Comparison of ENCODE assay signal across 9 cellular contexts in the genomic region with DNA sequence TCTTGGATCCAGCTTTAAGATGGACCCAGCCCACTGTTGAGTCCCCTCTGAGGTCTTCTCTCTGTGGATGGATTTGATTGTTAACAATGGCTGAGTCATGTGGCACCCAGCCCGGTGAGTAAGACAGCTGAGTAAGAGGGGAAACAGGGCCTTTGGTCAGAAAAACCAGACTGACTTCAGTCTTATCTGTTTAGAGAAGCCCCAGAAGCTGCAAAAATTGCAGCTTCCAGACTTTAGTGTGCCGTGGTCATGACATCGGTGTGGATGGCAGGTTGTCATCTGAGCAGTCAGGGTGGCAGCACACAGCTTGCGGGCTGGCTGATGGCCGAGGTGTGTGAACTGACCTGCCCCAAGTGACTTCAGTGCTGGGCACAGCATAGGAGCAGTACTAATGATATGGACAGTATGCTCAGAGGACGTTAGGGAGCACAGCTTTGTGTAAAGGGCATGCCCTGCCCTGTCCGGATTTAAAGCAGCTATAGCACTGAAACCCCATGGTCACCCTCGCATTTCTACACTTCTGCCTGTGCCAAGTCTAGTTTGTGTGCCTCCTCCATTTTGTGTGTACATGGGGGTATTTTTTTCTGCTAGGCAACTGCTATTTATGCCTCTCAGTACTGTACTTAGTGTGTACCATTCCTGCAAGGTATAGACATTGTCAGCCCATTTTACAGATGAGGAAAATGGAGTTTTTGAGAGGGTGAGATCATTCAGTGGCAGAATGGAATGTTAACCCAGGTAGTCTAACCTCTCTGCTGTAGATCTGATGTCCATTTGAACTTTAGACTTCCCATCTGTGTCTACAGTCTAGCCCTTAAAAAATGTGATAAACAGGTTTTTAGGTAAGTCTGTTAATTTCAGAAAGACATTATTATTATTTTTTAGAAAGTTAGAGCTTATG. TPM values are rescaled to one million over a fixed set of nuclear protein-coding genes. Genes with fewer than 3 reads are reported as not detected.
A peak's percentile ranks its signal among the peaks of the same experiment; 100 is the strongest.
DNase-seq lines count a peak whose midpoint lies in the region; ATAC-seq and TF ChIP-seq lines count a peak whose summit lies in the region.
"Had no signal": no experiment of that assay in that cellular context is flagged by ENCODE, and none has a peak within 500 bp of the region (broad histone marks: within the 10 kb centered on the region; RNA-seq: fewer than 3 reads in every experiment).

No MANE protein-coding gene starts in this region.

- no peaks in the 10 kb centered on the region for H3K36me3 Mint-ChIP-seq in activated naive CD4-positive, alpha-beta T cell treated with anti-CD3 and anti-CD28 coated beads, Interleukin-2, amount 50 U/mL, for 72 hours

- H3K27ac ChIP-seq in heart left ventricle (peak overlapping the region; percentile 14 to 82 (median 65)), rectal smooth muscle tissue (ENCODE audit: low read depth, low read length) (peak overlapping the region; percentile 92)

- DNase-seq in COLO829 (ENCODE audit: low spot score) (peak; percentile 94), HUDEP-2 (lab: John Stamatoyannopoulos, UW; ENCODE audit: unreplicated experiment in 76 of 76) (peak in 73 of 76 experiments; percentile 5 to 90 (median 69)), heart left ventricle (peak; percentile 65 to 88 (median 83)), NCI-H146 treated with DMSO at 0.1 percent for 48 hours (lab: John Stamatoyannopoulos, UW; ENCODE audit: unreplicated experiment) (no peak), OCI-M2 (lab: John Stamatoyannopoulos, UW; ENCODE audit: unreplicated experiment) (no peak)
- peak; percentile 41 to 61 for DNase-seq in activated naive CD4-positive, alpha-beta T cell treated with anti-CD3 and anti-CD28 coated beads, Interleukin-2, amount 50 U/mL, for 72 hours (ENCODE audit: low spot score in 2 of 2)

- H3K4me3 ChIP-seq in heart left ventricle (no peak overlapping the region), rectal smooth muscle tissue (ENCODE audit: low read length) (no peak overlapping the region)

- peaks cover 0 to 68% (median 48%) of the 10 kb centered on the region in 12 donors for H3K4me1 ChIP-seq in heart left ventricle
- H3K4me1 ChIP-seq in rectal smooth muscle tissue (ENCODE audit: control insufficient read depth, insufficient read depth, low read length), result peaks cover 35% of the 10 kb centered on the region

- intact Hi-C loops in heart left ventricle (cut with DNase I), result loop anchor here in 2 of 10 donors (5.0 kb wide), 2 partner anchors 40 to 45 kb away; a partner anchor contains a TSS

- H3K9me3 ChIP-seq in heart left ventricle, result no peaks in the 10 kb centered on the region

- TF ChIP-seq POLR2A in heart left ventricle (IDR thresholded peaks at IDR 0.05), result no peak

- peak overlapping the region; percentile 69 to 79 for H3K27ac Mint-ChIP-seq in activated naive CD4-positive, alpha-beta T cell treated with anti-CD3 and anti-CD28 coated beads, Interleukin-2, amount 50 U/mL, for 72 hours
- H3K27ac Mint-ChIP-seq: memory B cell had no signal

- H3K9ac ChIP-seq in rectal smooth muscle tissue (ENCODE audit: low read length), result no peak overlapping the region

- WGBS in heart left ventricle, 4 donors, result 25 to 48% (median 36%) methylated on average over 8 of the region's 8 CpGs

- ATAC-seq in activated naive CD4-positive, alpha-beta T cell treated with anti-CD3 and anti-CD28 coated beads, Interleukin-2, amount 50 U/mL, for 72 hours, result peak; percentile 95 to 98
- peak; percentile 35 to 75 (median 66) for ATAC-seq in heart left ventricle
- no peak for ATAC-seq in HG03354 (IDR thresholded peaks at IDR 0.05; ENCODE audit: poor library complexity, severe bottlenecking, unreplicated experiment)

- H3K36me3 ChIP-seq in heart left ventricle (peaks cover 0 to 6% (median 0%) of the 10 kb centered on the region in 9 donors), rectal smooth muscle tissue (ENCODE audit: control insufficient read depth, insufficient read depth, low read length) (no peaks in the 10 kb centered on the region)

- H3K9me3 Mint-ChIP-seq in activated naive CD4-positive, alpha-beta T cell treated with anti-CD3 and anti-CD28 coated beads, Interleukin-2, amount 50 U/mL, for 72 hours, result no peaks in the 10 kb centered on the region

- no peaks in the 10 kb centered on the region for H3K27me3 ChIP-seq in heart left ventricle
- H3K27me3 ChIP-seq in rectal smooth muscle tissue (ENCODE audit: control insufficient read depth, insufficient read depth, low read length), result no peaks in the 10 kb centered on the region

- no peak for TF ChIP-seq CTCF in heart left ventricle (IDR thresholded peaks at IDR 0.05)

RNA-seq across cellular contexts. Expression of a gene that starts 44.4 kb away (rescaled TPM):
- 10 to 100 TPM; 17.5 to 34.2 TPM for total RNA-seq in activated naive CD4-positive, alpha-beta T cell treated with anti-CD3 and anti-CD28 coated beads, Interleukin-2, amount 50 U/mL, for 72 hours
- 10 to 100 TPM; 30.5 to 75.6 (median 40.6) TPM for total RNA-seq in heart left ventricle
- 10 to 100 TPM; 31.9 to 38.7 TPM for polyA plus RNA-seq in heart left ventricle

Comparison
In these comparisons a context has a peak if more than half of its experiments do, and no peak if none do; other contexts are left out.
1. DNase-seq: peak in COLO829 (single experiment), HUDEP-2 (73 of 76), activated naive CD4-positive, alpha-beta T cell treated with anti-CD3 and anti-CD28 coated beads, Interleukin-2, amount 50 U/mL, for 72 hours (2 of 2) and heart left ventricle (5 of 5); none in NCI-H146 treated with DMSO at 0.1 percent for 48 hours (single experiment) and OCI-M2 (single experiment).